In the genomic region with DNA sequence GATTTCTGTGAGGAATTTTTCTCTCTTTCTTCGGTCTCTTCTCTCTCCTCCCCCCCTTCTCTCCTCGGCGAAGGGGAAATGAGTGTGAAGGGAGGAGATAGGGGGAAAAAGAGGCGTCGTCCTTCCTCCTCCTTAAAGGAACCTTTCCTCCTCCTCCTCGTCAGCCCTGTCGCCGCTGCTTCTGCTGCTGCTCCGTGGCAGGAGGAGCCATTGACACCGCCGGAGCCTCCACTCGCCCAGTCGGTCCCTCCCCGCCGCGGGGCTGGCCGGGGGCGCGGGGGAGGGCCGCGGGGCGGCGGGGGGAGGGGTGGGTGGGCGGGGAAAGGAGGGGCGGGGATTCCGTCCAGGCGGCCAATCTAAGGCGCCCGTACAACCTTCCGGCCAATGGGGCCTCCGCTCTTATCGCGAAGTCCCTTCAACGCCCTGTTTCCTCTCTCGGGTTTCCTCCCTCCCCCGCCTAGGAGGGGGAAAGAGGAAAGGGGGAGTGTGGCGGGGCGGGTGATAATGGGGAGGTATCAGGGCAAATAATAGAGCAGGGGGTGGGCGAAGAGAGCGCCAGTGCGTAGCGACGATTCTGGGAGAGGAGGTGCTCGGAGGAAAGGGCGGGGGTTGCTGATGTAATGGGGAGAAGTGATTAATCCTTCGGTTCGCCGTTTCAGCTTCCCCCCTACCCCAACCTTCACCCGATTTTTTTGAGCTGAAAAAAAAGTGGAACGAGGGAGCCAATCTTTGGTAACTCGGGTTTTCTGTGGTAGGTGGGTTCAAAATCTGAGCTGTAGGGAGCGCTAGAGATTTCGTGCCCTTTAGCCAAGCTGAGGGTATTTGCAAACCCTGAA, we compare ENCODE assay signal across 8 cellular contexts. TPM values are rescaled to one million over a fixed set of nuclear protein-coding genes. Genes with fewer than 3 reads are reported as not detected.
DNase-seq lines count a peak whose midpoint lies in the region; ATAC-seq lines count a peak whose summit lies in the region.

FBXO11 (minus strand) TSS at position 238 of the 836 bp plus-strand sequence. CDS start 778 bp downstream, outside the sequence.

- H3K23ac ChIP-seq in mesendoderm (ENCODE audit: low read length): no peak within 1 kb of the TSS

- peaks cover 5% of the 10 kb centered on the region for H3K36me3 Mint-ChIP-seq in activated CD8-positive, alpha-beta memory T cell treated with anti-CD3 and anti-CD28 coated beads, Interleukin-2, amount 10 ng/mL, durations not matched to agents 7 days and 5 days

- peak within 1 kb of the TSS; percentile 99 for H3K4ac ChIP-seq in mesendoderm (ENCODE audit: low read depth, low read length)

- peak within 1 kb of the TSS; percentile 97 for H3K4me3 ChIP-seq in HUES48 (ENCODE audit: low read depth, low read length)
- H3K4me3 ChIP-seq in NT2/D1 (ENCODE audit: insufficient read length, low read depth): peak within 1 kb of the TSS; percentile 58
- peak within 1 kb of the TSS; percentile 94 for H3K4me3 ChIP-seq in endocrine pancreas (ENCODE audit: control insufficient read depth, insufficient read depth, low read length)
- peak within 1 kb of the TSS; percentile 91 for H3K4me3 ChIP-seq in mesendoderm (ENCODE audit: low read length)

- no peak within 1 kb of the TSS for H2AK5ac ChIP-seq in mesendoderm (ENCODE audit: low read length)

- no peak within 1 kb of the TSS for H2BK15ac ChIP-seq in mesendoderm (replicated peaks; ENCODE audit: low read depth)

- H3K4me1 Mint-ChIP-seq in activated CD8-positive, alpha-beta memory T cell treated with anti-CD3 and anti-CD28 coated beads, Interleukin-2, amount 10 ng/mL, durations not matched to agents 7 days and 5 days: peaks cover 36% of the 10 kb centered on the region

- peak within 1 kb of the TSS; percentile 99 for H3K27ac ChIP-seq in HUES48 (ENCODE audit: low read depth, low read length)
- H3K27ac ChIP-seq in mesendoderm (ENCODE audit: low read depth, low read length): peak within 1 kb of the TSS; percentile 100

- H3K79me1 ChIP-seq in mesendoderm (ENCODE audit: low read length): no peaks in the 10 kb centered on the region

- no peak within 1 kb of the TSS for H4K5ac ChIP-seq in mesendoderm (ENCODE audit: low read length)

- peak within 1 kb of the TSS; percentile 76 for H4K8ac ChIP-seq in mesendoderm (ENCODE audit: low read depth, low read length)

- H2BK5ac ChIP-seq in mesendoderm (ENCODE audit: low read length): peak within 1 kb of the TSS; percentile 82

- H3K36me3 ChIP-seq in HUES48 (ENCODE audit: control insufficient read depth, insufficient read depth, low read length): no peaks in the 10 kb centered on the region
- no peaks in the 10 kb centered on the region for H3K36me3 ChIP-seq in NT2/D1 (ENCODE audit: insufficient read depth, insufficient read length, low read length)
- H3K36me3 ChIP-seq in endocrine pancreas (ENCODE audit: control insufficient read depth, insufficient read depth, low read length): no peaks in the 10 kb centered on the region
- H3K36me3 ChIP-seq in mesendoderm (ENCODE audit: control insufficient read depth, insufficient read depth, low read length): no peaks in the 10 kb centered on the region

- H3K9me3 ChIP-seq in HUES48 (ENCODE audit: control insufficient read depth, insufficient read depth, low read length): no peaks in the 10 kb centered on the region
- H3K9me3 ChIP-seq in NT2/D1 (ENCODE audit: insufficient read depth, low read length): no peaks in the 10 kb centered on the region
- no peaks in the 10 kb centered on the region for H3K9me3 ChIP-seq in endocrine pancreas (ENCODE audit: control insufficient read depth, low read length)

- peak within 1 kb of the TSS; percentile 63 for H3K4me2 ChIP-seq in mesendoderm (ENCODE audit: low read length)

- peak; percentile 89 for ATAC-seq in GM21390 (IDR thresholded peaks at IDR 0.05; ENCODE audit: unreplicated experiment)
- ATAC-seq in activated CD8-positive, alpha-beta memory T cell treated with anti-CD3 and anti-CD28 coated beads, Interleukin-2, amount 10 ng/mL, durations not matched to agents 7 days and 5 days: peak; percentile 86

- peak within 1 kb of the TSS; percentile 93 for H3K9ac ChIP-seq in HUES48 (ENCODE audit: low read depth, low read length)
- peak within 1 kb of the TSS; percentile 90 for H3K9ac ChIP-seq in NT2/D1 (ENCODE audit: insufficient read length, low read depth)
- peak within 1 kb of the TSS; percentile 79 for H3K9ac ChIP-seq in endocrine pancreas (ENCODE audit: control insufficient read depth, insufficient read depth, low read length)
- H3K9ac ChIP-seq in mesendoderm (ENCODE audit: low read length): peak within 1 kb of the TSS; percentile 95

- H3K18ac ChIP-seq in mesendoderm (ENCODE audit: low read length): peak within 1 kb of the TSS; percentile 100

- WGBS in mesendoderm (ENCODE audit: extremely low coverage, insufficient coverage, low lambda C conversion rate): no CpG with 5 or more reads among the region's 53 CpGs

- peak within 1 kb of the TSS; percentile 16 for H2BK120ac ChIP-seq in mesendoderm (ENCODE audit: low read depth, low read length)

- peaks cover 17% of the 10 kb centered on the region for H3K4me1 ChIP-seq in HUES48 (ENCODE audit: control insufficient read depth, insufficient read depth, low read length)
- no peaks in the 10 kb centered on the region for H3K4me1 ChIP-seq in NT2/D1 (ENCODE audit: insufficient read depth, insufficient read length)
- peaks cover 6% of the 10 kb centered on the region for H3K4me1 ChIP-seq in endocrine pancreas (ENCODE audit: control insufficient read depth, insufficient read depth, low read length)
- no peaks in the 10 kb centered on the region for H3K4me1 ChIP-seq in mesendoderm (ENCODE audit: control insufficient read depth, low read depth, low read length)

- peak within 1 kb of the TSS; percentile 89 for H3K27ac Mint-ChIP-seq in activated CD8-positive, alpha-beta memory T cell treated with anti-CD3 and anti-CD28 coated beads, Interleukin-2, amount 10 ng/mL, durations not matched to agents 7 days and 5 days

- no peaks in the 10 kb centered on the region for H3K27me3 ChIP-seq in HUES48 (ENCODE audit: control insufficient read depth, insufficient read depth, low read length)
- H3K27me3 ChIP-seq in NT2/D1 (ENCODE audit: insufficient read depth, insufficient read length): no peaks in the 10 kb centered on the region
- H3K27me3 ChIP-seq in endocrine pancreas (ENCODE audit: control insufficient read depth, insufficient read depth, low read length): no peaks in the 10 kb centered on the region
- H3K27me3 ChIP-seq in mesendoderm (ENCODE audit: insufficient read depth, low read length, poor library complexity): no peaks in the 10 kb centered on the region

- no peaks in the 10 kb centered on the region for H3K9me3 Mint-ChIP-seq in activated CD8-positive, alpha-beta memory T cell treated with anti-CD3 and anti-CD28 coated beads, Interleukin-2, amount 10 ng/mL, durations not matched to agents 7 days and 5 days (ENCODE audit: low read depth)

- CTCF ChIA-PET in activated CD8-positive, alpha-beta memory T cell treated with anti-CD3 and anti-CD28 coated beads, Interleukin-2, amount 10 ng/mL, durations not matched to agents 7 days and 5 days (lab: Charles Lee): interaction anchor here (0.6 to 2.1 kb wide), 8 partner anchors 9 to 571 kb away, joined by 3 to 8 read pairs (median 3); no protein-coding TSS in a partner anchor

- H3K56ac ChIP-seq in mesendoderm (ENCODE audit: low read length): peak within 1 kb of the TSS; percentile 97

- H3K79me2 ChIP-seq in mesendoderm (ENCODE audit: control insufficient read depth, insufficient read depth, low read length): peaks cover 31% of the 10 kb centered on the region

- peak; percentile 90 for DNase-seq in D341Med (ENCODE audit: low spot score)
- DNase-seq in NT2/D1 (ENCODE audit: low read depth, low spot score): peak; percentile 95
- peak; percentile 98 for DNase-seq in activated CD8-positive, alpha-beta memory T cell treated with anti-CD3 and anti-CD28 coated beads, Interleukin-2, amount 10 ng/mL, durations not matched to agents 7 days and 5 days
- peak; percentile 99 for DNase-seq in mesendoderm
- peak; percentile 92 for DNase-seq in stimulated activated CD8-positive, alpha-beta memory T cell treated with anti-CD3 and anti-CD28 coated beads, Interleukin-15, amount 100 ng/mL, for 1 hour (ENCODE audit: low read depth)

- H3K4me3 Mint-ChIP-seq in activated CD8-positive, alpha-beta memory T cell treated with anti-CD3 and anti-CD28 coated beads, Interleukin-2, amount 10 ng/mL, durations not matched to agents 7 days and 5 days: peak within 1 kb of the TSS; percentile 84

- H3K27me3 Mint-ChIP-seq in activated CD8-positive, alpha-beta memory T cell treated with anti-CD3 and anti-CD28 coated beads, Interleukin-2, amount 10 ng/mL, durations not matched to agents 7 days and 5 days: no peaks in the 10 kb centered on the region

RNA-seq across cellular contexts. Expression of gene FBXO11, which starts in this region (rescaled TPM):
- 10 to 100 TPM; 49.8 to 52.7 TPM for total RNA-seq in activated CD8-positive, alpha-beta memory T cell treated with anti-CD3 and anti-CD28 coated beads, Interleukin-2, amount 10 ng/mL, durations not matched to agents 7 days and 5 days
- 30.2 TPM for polyA plus RNA-seq in mesendoderm (2013, experiment 1 of 2)
- 27.9 TPM for polyA plus RNA-seq in mesendoderm (2013, experiment 2 of 2)

Comparison
In these comparisons a context has a peak if more than half of its experiments do, and no peak if none do; other contexts are left out.
1. Peak in every context shown above with its lines: DNase-seq, ATAC-seq, H3K4me3 ChIP-seq and H3K27ac ChIP-seq.